8 cellular contexts compared by ENCODE assay signal in genomic region chr9:72364679-72365524, GRCh38. TPM values are rescaled to one million over a fixed set of nuclear protein-coding genes. Genes with fewer than 3 reads are reported as not detected.
DNase-seq lines count a peak whose midpoint lies in the region; ATAC-seq and TF ChIP-seq lines count a peak whose summit lies in the region.

Gene ZFAND5 (minus strand): TSS chr9:72365208. CDS start chr9:72360778, 4,430 bp downstream.

- peak; percentile 95 to 99 (median 99) for DNase-seq in NCI-H1417 (lab: John Stamatoyannopoulos, UW)
- DNase-seq in T follicular helper cell (ENCODE audit: low read depth), result peak; percentile 90
- DNase-seq in heart left ventricle, result peak; percentile 99 to 100 (median 99)
- peak; percentile 99 for DNase-seq in pons (ENCODE audit: low spot score)
- peak; percentile 94 for DNase-seq in type B pancreatic cell (ENCODE audit: extremely low spot score, unreplicated experiment)

- H3K4me1 Mint-ChIP-seq in type B pancreatic cell (ENCODE audit: unreplicated experiment), result peaks cover 25% of the 10 kb centered on the region

- 0 to 1% (median 0%) methylated on average over 87 to 110 of the region's 110 CpGs for WGBS in adipose tissue, 3 donors
- 0 to 1% (median 0%) methylated on average over 62 to 110 of the region's 110 CpGs for WGBS in heart left ventricle, 4 donors

- H3K36me3 ChIP-seq in heart left ventricle, result peaks cover 0 to 16% (median 9%) of the 10 kb centered on the region in 9 donors

- no peaks in the 10 kb centered on the region for H3K9me3 Mint-ChIP-seq in type B pancreatic cell

- intact Hi-C loops in heart left ventricle (cut with DNase I), result loop anchor here in 8 of 10 donors (1.0 to 10.0 kb wide), 13 partner anchors 58 to 1950 kb away; partner anchors contain the start of genes KLF9 (in 2 of the 8), ABHD17B (in 1 of the 8), ANXA1 (in 1 of the 8) and C9orf85 (in 1 of the 8)

- H3K27me3 ChIP-seq in heart left ventricle, result no peaks in the 10 kb centered on the region

- peaks cover 4 to 44% (median 23%) of the 10 kb centered on the region in 12 donors for H3K4me1 ChIP-seq in heart left ventricle

- ATAC-seq in HG02759 (IDR thresholded peaks at IDR 0.05; ENCODE audit: unreplicated experiment) (peak; percentile 82), heart left ventricle (peak; percentile 94 to 97 (median 95))

- peak within 1 kb of the TSS; percentile 97 for H3K4me3 Mint-ChIP-seq in type B pancreatic cell

- peak within 1 kb of the TSS; percentile 98 for H3K27ac ChIP-seq in adipose tissue (ENCODE audit: low read depth, low read length)
- peak within 1 kb of the TSS; percentile 99 to 100 (median 100) for H3K27ac ChIP-seq in heart left ventricle

- no peaks in the 10 kb centered on the region for H3K27me3 Mint-ChIP-seq in type B pancreatic cell

- no peaks in the 10 kb centered on the region for H3K9me3 ChIP-seq in heart left ventricle

- TF ChIP-seq CTCF in GM12874 (IDR thresholded peaks at IDR 0.05; ENCODE audit: insufficient read depth, low read depth, low read length) (0 out of 2 replicates have a peak, but pooled peaks have one; percentile 16), heart left ventricle (IDR thresholded peaks at IDR 0.05) (peak in 2 of 12 donors; percentile 2 to 24), type B pancreatic cell (conservative IDR thresholded peaks at IDR 0.05) (no peak)

- H3K4me3 ChIP-seq in heart left ventricle, result peak within 1 kb of the TSS; percentile 86 to 96 (median 92)

- peak within 1 kb of the TSS; percentile 100 for H3K27ac Mint-ChIP-seq in type B pancreatic cell

- H3K36me3 Mint-ChIP-seq in type B pancreatic cell, result peaks cover 19% of the 10 kb centered on the region

- peak; percentile 95 to 100 for TF ChIP-seq POLR2A in heart left ventricle (IDR thresholded peaks at IDR 0.05)

RNA-seq across cellular contexts. Expression of gene ZFAND5, which starts in this region (rescaled TPM):
- polyA plus RNA-seq in adipose tissue, result 100 to 1,000 TPM in 2 of 3 donors, 10 to 100 TPM in 1; 61.1 to 269 (median 205) TPM
- total RNA-seq in heart left ventricle, result 100 to 1,000 TPM; 125 to 275 (median 205) TPM
- polyA plus RNA-seq in heart left ventricle, result 100 to 1,000 TPM in 1 of 2 donors, 10 to 100 TPM in 1; 99.1 to 110 TPM
- 175 and 203 TPM in 2 replicates for total RNA-seq in type B pancreatic cell (ENCODE audit: low replicate concordance)

Comparison
In these comparisons a context has a peak if more than half of its experiments do, and no peak if none do; other contexts are left out.
1. Peak in every context shown above with its lines: DNase-seq, ATAC-seq, H3K4me3 ChIP-seq and H3K27ac ChIP-seq.